In the genomic region with DNA sequence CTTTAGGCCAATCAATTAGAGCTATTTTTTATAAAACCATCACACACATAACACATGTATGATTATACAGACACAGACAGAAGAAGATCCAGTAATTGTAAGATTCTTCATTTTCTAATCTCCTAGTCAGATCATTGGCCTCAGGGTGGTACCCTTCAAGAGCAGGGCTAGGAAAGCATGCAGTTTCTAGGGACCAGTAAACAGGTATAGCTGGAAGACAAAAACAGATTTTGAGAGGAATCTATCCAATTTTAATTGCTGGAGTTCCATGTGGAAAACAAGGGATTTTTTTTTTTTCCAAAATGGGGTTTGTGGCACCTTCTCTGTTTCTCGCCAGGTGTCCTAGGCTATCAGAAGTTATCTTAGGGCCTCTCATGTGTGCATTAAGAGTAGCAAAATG, we compare ENCODE assay signal across 23 cellular contexts.
"Had no signal": no experiment of that assay in that cellular context is flagged by ENCODE, and none has a peak within 500 bp of the region (broad histone marks: within the 10 kb centered on the region; RNA-seq: fewer than 3 reads in every experiment).

No MANE protein-coding gene starts in this region.

- H3K27me3 Mint-ChIP-seq: naive thymus-derived CD4-positive, alpha-beta T cell; natural killer cell treated with Interleukin-12 subunit alpha and Interleukin-12 subunit beta and Interleukin-15 and Interleukin-18, amount 100 ng/mL, for 72 hours; progenitor cell of endocrine pancreas; stimulated activated naive B cell treated with anti-CD40 and anti-IgM and Interleukin-4, amounts not matched to agents 10 μg/mL and 1 μg/mL and 100 μg/mL, for 72 hours had no signal

- ATAC-seq: mucosa of descending colon; naive thymus-derived CD4-positive, alpha-beta T cell; natural killer cell treated with Interleukin-12 subunit alpha and Interleukin-12 subunit beta and Interleukin-15 and Interleukin-18, amount 100 ng/mL, for 72 hours; right lobe of liver; stimulated activated naive B cell treated with anti-CD40 and anti-IgM and Interleukin-4, amounts not matched to agents 10 μg/mL and 1 μg/mL and 100 μg/mL, for 72 hours; stimulated activated naive CD8-positive, alpha-beta T cell treated with anti-CD3 and anti-CD28 coated beads, Interleukin-15, Interleukin-2, amounts not matched to agents 100 U/mL and 50 U/mL, for 24 hours had no signal

- H3K36me3 ChIP-seq: ovary, right atrium auricular region had no signal

- DNase-seq: hypothalamus; islet precursor cell; left ventricle myocardium inferior; midbrain; mucosa of descending colon; naive thymus-derived CD4-positive, alpha-beta T cell; ovary; right lobe of liver; stimulated activated CD4-positive, alpha-beta T cell treated with anti-CD3 and anti-CD28 coated beads, Interleukin-1b, Interleukin-23, amount 100 ng/mL, for 48 hours; stimulated activated CD4-positive, alpha-beta T cell treated with anti-CD3 and anti-CD28 coated beads, Interleukin-4, amount 100 ng/mL, for 1 hour; stimulated activated naive B cell treated with anti-CD40 and anti-IgM and Interleukin-4, amounts not matched to agents 10 μg/mL and 1 μg/mL and 100 μg/mL, for 72 hours; stimulated activated naive CD8-positive, alpha-beta T cell treated with anti-CD3 and anti-CD28 coated beads, Interleukin-15, Interleukin-2, amounts not matched to agents 100 U/mL and 50 U/mL, for 24 hours; stomach; testis; thyroid gland; transverse colon; upper lobe of left lung had no signal

- H3K9me3 ChIP-seq: right lobe of liver, testis, thyroid gland had no signal

- H3K4me3 ChIP-seq: left ventricle myocardium inferior, lung, mucosa of descending colon, ovary, right atrium auricular region, right lobe of liver, smooth muscle cell, stomach, testis, thyroid gland, transverse colon, upper lobe of left lung, vagina had no signal

- H3K4me1 ChIP-seq: left ventricle myocardium inferior, right atrium auricular region, right lobe of liver, stomach, testis, thyroid gland, transverse colon, upper lobe of left lung, vagina had no signal

- H3K27me3 ChIP-seq: ovary, right atrium auricular region, right lobe of liver, stomach, testis, thyroid gland, transverse colon, upper lobe of left lung, vagina had no signal

- H3K27ac Mint-ChIP-seq: naive thymus-derived CD4-positive, alpha-beta T cell; natural killer cell treated with Interleukin-12 subunit alpha and Interleukin-12 subunit beta and Interleukin-15 and Interleukin-18, amount 100 ng/mL, for 72 hours; progenitor cell of endocrine pancreas; stimulated activated naive B cell treated with anti-CD40 and anti-IgM and Interleukin-4, amounts not matched to agents 10 μg/mL and 1 μg/mL and 100 μg/mL, for 72 hours had no signal

- H3K4me3 Mint-ChIP-seq: naive thymus-derived CD4-positive, alpha-beta T cell; natural killer cell treated with Interleukin-12 subunit alpha and Interleukin-12 subunit beta and Interleukin-15 and Interleukin-18, amount 100 ng/mL, for 72 hours; stimulated activated naive B cell treated with anti-CD40 and anti-IgM and Interleukin-4, amounts not matched to agents 10 μg/mL and 1 μg/mL and 100 μg/mL, for 72 hours had no signal

- H3K27ac ChIP-seq: left ventricle myocardium inferior, ovary, right atrium auricular region, right lobe of liver, stomach, testis, thyroid gland, transverse colon, upper lobe of left lung, vagina had no signal
